ENCODE assay signal across 13 cellular contexts in genomic region chr1:152182942-152183341, GRCh38. TPM values are rescaled to one million over a fixed set of nuclear protein-coding genes. Genes with fewer than 3 reads are reported as not detected.
DNase-seq lines count a peak whose midpoint lies in the region; ATAC-seq lines count a peak whose summit lies in the region.
"Had no signal": no experiment of that assay in that cellular context is flagged by ENCODE, and none has a peak within 500 bp of the region (broad histone marks: within the 10 kb centered on the region; RNA-seq: fewer than 3 reads in every experiment).

No MANE protein-coding gene starts in this region.

- DNase-seq in DMS53 (lab: John Stamatoyannopoulos, UW) = peak; percentile 22
- no peak for DNase-seq in DMS53 treated with DMSO at 0.1 percent for 48 hours (lab: John Stamatoyannopoulos, UW; ENCODE audit: unreplicated experiment)
- DNase-seq in NCI-H460 (ENCODE audit: extremely low read depth, low read depth) = peak; percentile 83
- peak; percentile 92 for DNase-seq in epithelial cell of prostate (ENCODE audit: low read depth, low spot score)
- DNase-seq in renal cortical epithelial cell (ENCODE audit: low read depth) = peak; percentile 80
- DNase-seq in NCI-H128 (lab: John Stamatoyannopoulos, UW; ENCODE audit: unreplicated experiment) = no peak
- no peak for DNase-seq in DMS153 treated with DMSO at 0.1 percent for 48 hours (lab: John Stamatoyannopoulos, UW; ENCODE audit: unreplicated experiment)
- DNase-seq: activated T-cell treated with anti-CD3 and anti-CD28 coated beads, Interleukin-2, amount 50 U/mL, for 72 hours; right lobe of liver; T1000 had no signal

- peak overlapping the region; percentile 90 for H3K27ac ChIP-seq in epithelial cell of prostate
- H3K27ac ChIP-seq: 22Rv1, right lobe of liver had no signal

- no peak for ATAC-seq in GM21447 (IDR thresholded peaks at IDR 0.05; ENCODE audit: unreplicated experiment)

RNA-seq across cellular contexts. Expression of gene RPTN, which starts 23.9 kb away (rescaled TPM):
- total RNA-seq in NCI-H460 (2014; rRNA removed; shearing (Covaris generic)) = not detected in 2 replicates
- not detected in 2 replicates for polyA plus RNA-seq in NCI-H460 (2014; cell fraction: nucleus; rRNA removed)
- 0.10 TPM in 1 of 2 replicates, not detected in the other for total RNA-seq in renal cortical epithelial cell
- total RNA-seq: activated T-cell treated with anti-CD3 and anti-CD28 coated beads, Interleukin-2, amount 50 U/mL, for 72 hours; dermis microvascular lymphatic vessel endothelial cell; right lobe of liver had no signal

RNA-seq across cellular contexts. Expression of gene HRNR, which starts 41.1 kb away (rescaled TPM):
- not detected in 2 replicates for total RNA-seq in NCI-H460 (2014; rRNA removed; shearing (Covaris generic))
- polyA plus RNA-seq in NCI-H460 (2014; cell fraction: nucleus; rRNA removed) = not detected in 2 replicates
- under 0.01 TPM in 2 replicates for total RNA-seq in renal cortical epithelial cell
- total RNA-seq: activated T-cell treated with anti-CD3 and anti-CD28 coated beads, Interleukin-2, amount 50 U/mL, for 72 hours; dermis microvascular lymphatic vessel endothelial cell; right lobe of liver had no signal

Comparison
In these comparisons a context has a peak if more than half of its experiments do, and no peak if none do; other contexts are left out.
1. DNase-seq: peak in DMS53 (single experiment), NCI-H460 (single experiment), epithelial cell of prostate (single experiment) and renal cortical epithelial cell (single experiment); none in DMS53 treated with DMSO at 0.1 percent for 48 hours (single experiment), NCI-H128 (single experiment) and DMS153 treated with DMSO at 0.1 percent for 48 hours (single experiment).